ENCODE assay signal across 1 cellular context in genomic region chr22:16795504-16795903, GRCh38. TPM values are rescaled to one million over a fixed set of nuclear protein-coding genes. Genes with fewer than 3 reads are reported as not detected.
"Had no signal": no experiment of that assay in that cellular context is flagged by ENCODE, and none has a peak within 500 bp of the region (broad histone marks: within the 10 kb centered on the region; RNA-seq: fewer than 3 reads in every experiment).

No MANE protein-coding gene starts in this region.

RNA-seq across cellular contexts. Expression of gene XKR3, which starts 29.7 kb away (rescaled TPM):
- total RNA-seq: G401 had no signal
